ENCODE assay signal across 13 cellular contexts in the genomic region with DNA sequence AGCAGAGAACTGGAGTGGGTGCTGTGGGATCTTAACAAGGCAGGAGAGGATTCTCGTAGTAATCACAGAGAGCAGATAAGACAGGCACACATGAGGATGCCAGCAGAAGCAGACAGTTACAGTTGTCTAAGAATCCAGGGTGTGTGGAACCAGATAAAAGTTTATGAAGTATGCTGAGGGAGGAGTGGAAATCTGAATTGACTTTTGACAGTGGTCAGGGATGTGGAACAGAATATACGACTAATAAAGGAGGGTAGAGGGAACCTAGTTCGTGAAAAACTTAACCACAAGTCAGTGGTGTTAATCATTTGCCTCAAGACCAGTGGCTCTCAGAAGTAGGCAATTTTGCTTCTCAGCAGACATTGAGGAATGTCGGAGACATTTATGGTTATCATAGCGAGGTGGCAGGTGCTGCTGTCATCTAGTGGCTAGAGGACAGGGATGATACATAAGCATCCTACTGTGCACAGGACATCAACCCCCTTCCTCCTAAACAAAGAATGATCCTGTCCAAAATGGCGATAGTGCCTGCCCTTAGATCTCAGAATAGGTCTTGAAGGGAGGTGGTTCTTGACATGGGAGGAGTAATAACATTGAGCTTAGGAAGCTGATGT. TPM values are rescaled to one million over a fixed set of nuclear protein-coding genes. Genes with fewer than 3 reads are reported as not detected.
DNase-seq lines count a peak whose midpoint lies in the region; ATAC-seq and TF ChIP-seq lines count a peak whose summit lies in the region.
"Had no signal": no experiment of that assay in that cellular context is flagged by ENCODE, and none has a peak within 500 bp of the region (broad histone marks: within the 10 kb centered on the region; RNA-seq: fewer than 3 reads in every experiment).

No MANE protein-coding gene starts in this region.

- TF ChIP-seq CTCF in activated B cell treated with CpG ODN at 0.5 μM for 24 hours (IDR thresholded peaks at IDR 0.05) (no peak), neural crest cell (conservative IDR thresholded peaks at IDR 0.05) (no peak)

- H3K4me3 Mint-ChIP-seq in activated B cell treated with CpG ODN at 0.5 μM for 24 hours (peak overlapping the region; percentile 16), neural crest cell (peak overlapping the region; percentile 7)

- H3K4me1 Mint-ChIP-seq in activated B cell treated with CpG ODN at 0.5 μM for 24 hours = peaks cover 43% of the 10 kb centered on the region
- peaks cover 48% of the 10 kb centered on the region for H3K4me1 Mint-ChIP-seq in neural crest cell

- no peaks in the 10 kb centered on the region for H3K27me3 Mint-ChIP-seq in activated B cell treated with CpG ODN at 0.5 μM for 24 hours
- no peaks in the 10 kb centered on the region for H3K27me3 Mint-ChIP-seq in neural crest cell (ENCODE audit: low read depth)

- H3K27ac Mint-ChIP-seq in activated B cell treated with CpG ODN at 0.5 μM for 24 hours (peak overlapping the region; percentile 54), neural crest cell (ENCODE audit: unreplicated experiment) (no peak overlapping the region)

- intact Hi-C loops in activated B cell treated with CpG ODN at 0.5 μM for 24 hours (cut with micrococcal nuclease) = no loop called here
- intact Hi-C loops in posterior cingulate gyrus (cut with DNase I) = loop anchor here (5.0 kb wide), 1 partner anchor 164 kb away; no protein-coding TSS in a partner anchor

- DNase-seq in HUDEP-2 (lab: John Stamatoyannopoulos, UW; ENCODE audit: unreplicated experiment in 76 of 76) = peak in 70 of 76 experiments; percentile 5 to 86 (median 57)
- no peak for DNase-seq in activated B cell treated with CpG ODN at 0.5 μM for 24 hours
- no peak for DNase-seq in neural crest cell (ENCODE audit: low read depth, low spot score)
- DNase-seq in stimulated activated CD8-positive, alpha-beta memory T cell treated with anti-CD3 and anti-CD28 coated beads, Interleukin-4, amount 100 ng/mL, for 48 hours = no peak
- no peak for DNase-seq in mesenteric fat pad (ENCODE audit: low spot score)
- no peak for DNase-seq in posterior cingulate gyrus
- DNase-seq: activated CD4-positive, alpha-beta T cell treated with anti-CD3 and anti-CD28 coated beads, Interleukin-2, amount 50 U/mL, for 48 hours; amygdala; GDM1; NCI-H1436 had no signal

- POLR2A ChIA-PET in activated B cell treated with CpG ODN at 0.5 μM for 24 hours (lab: Charles Lee) = interaction anchor here (4.0 kb wide), 1 partner anchor 19 kb away, joined by 81 read pairs; no protein-coding TSS in a partner anchor

- ATAC-seq in GM18861 (IDR thresholded peaks at IDR 0.05; ENCODE audit: unreplicated experiment) (peak; percentile 34), activated B cell treated with CpG ODN at 0.5 μM for 24 hours (ENCODE audit: low read depth) (no peak), HG03342 (IDR thresholded peaks at IDR 0.05; ENCODE audit: unreplicated experiment) (no peak)
- ATAC-seq: sciatic nerve had no signal

- no peaks in the 10 kb centered on the region for H3K9me3 Mint-ChIP-seq in activated B cell treated with CpG ODN at 0.5 μM for 24 hours
- H3K9me3 Mint-ChIP-seq in neural crest cell = no peaks in the 10 kb centered on the region

- H3K36me3 Mint-ChIP-seq in activated B cell treated with CpG ODN at 0.5 μM for 24 hours (ENCODE audit: low read depth) = peaks cover 21% of the 10 kb centered on the region
- H3K36me3 Mint-ChIP-seq in neural crest cell (ENCODE audit: low read depth) = peaks cover 22% of the 10 kb centered on the region

- CTCF ChIA-PET in activated B cell treated with CpG ODN at 0.5 μM for 24 hours (lab: Charles Lee) = interaction anchor here (0.9 to 1.7 kb wide), 2 partner anchors 19 kb away, joined by 3 to 7 read pairs; no protein-coding TSS in a partner anchor

RNA-seq across cellular contexts. Expression of a gene that starts 3.0 kb away (rescaled TPM):
- total RNA-seq in activated B cell treated with CpG ODN at 0.5 μM for 24 hours (31.3 and 36.0 TPM in 2 replicates), neural crest cell (41.8 and 44.9 TPM in 2 replicates), mesenteric fat pad (8.6 TPM)

Comparison
In these comparisons a context has a peak if more than half of its experiments do, and no peak if none do; other contexts are left out.
1. DNase-seq: peak in HUDEP-2 (70 of 76); none in activated B cell treated with CpG ODN at 0.5 μM for 24 hours (single experiment), neural crest cell (single experiment), stimulated activated CD8-positive, alpha-beta memory T cell treated with anti-CD3 and anti-CD28 coated beads, Interleukin-4, amount 100 ng/mL, for 48 hours (single experiment), mesenteric fat pad (single experiment) and posterior cingulate gyrus (0 of 10).